ENCODE assay signal across 7 cellular contexts in genomic region chr1:9182784-9183257, GRCh38. TPM values are rescaled to one million over a fixed set of nuclear protein-coding genes. Genes with fewer than 3 reads are reported as not detected.
A peak's percentile ranks its signal among the peaks of the same experiment; 100 is the strongest.
DNase-seq lines count a peak whose midpoint lies in the region; ATAC-seq and TF ChIP-seq lines count a peak whose summit lies in the region.

No MANE protein-coding gene starts in this region.

- H3K9me3 ChIP-seq in skeletal muscle satellite cell (replicated peaks; ENCODE audit: low read length) = no peaks in the 10 kb centered on the region

- TF ChIP-seq CTCF in GM20000 (IDR thresholded peaks at IDR 0.05; ENCODE audit: extremely low read depth, missing control alignments) (no peak), WTC11 (IDR thresholded peaks at IDR 0.05) (no peak)

- no peak overlapping the region for H3K27ac Mint-ChIP-seq in WTC11

- intact Hi-C loops in left ventricle myocardium superior (cut with micrococcal nuclease) = no loop called here

- peak overlapping the region; percentile 71 for H3K4me3 ChIP-seq in skeletal muscle satellite cell (ENCODE audit: low read length)

- no peaks in the 10 kb centered on the region for H3K9me3 Mint-ChIP-seq in WTC11

- H3K27me3 Mint-ChIP-seq in WTC11 (ENCODE audit: low read depth) = peaks cover 14% of the 10 kb centered on the region

- H3K4me2 ChIP-seq in skeletal muscle satellite cell (ENCODE audit: low read length) = peak overlapping the region; percentile 81

- 0 out of 2 replicates have a peak, but pooled peaks have one; percentile 6 for ATAC-seq in WTC11
- ATAC-seq in left ventricle myocardium superior = peak; percentile 51
- no peak for ATAC-seq in HG03025 (IDR thresholded peaks at IDR 0.05; ENCODE audit: low FRiP score, unreplicated experiment)

- peaks cover 25% of the 10 kb centered on the region for H3K36me3 Mint-ChIP-seq in WTC11

- H3K4me1 Mint-ChIP-seq in WTC11 = peaks cover 48% of the 10 kb centered on the region

- DNase-seq in GM20000 (ENCODE audit: low spot score) (peak; percentile 81), WTC11 (ENCODE audit: low spot score) (no peak), left ventricle myocardium superior (no peak), Kasumi-1 (lab: John Stamatoyannopoulos, UW) (no peak), NCI-H748 (lab: John Stamatoyannopoulos, UW; ENCODE audit: unreplicated experiment) (no peak)

- H3K4me3 Mint-ChIP-seq in WTC11 = peak overlapping the region; percentile 90

- CTCF ChIA-PET in WTC11 (lab: Charles Lee) = interaction anchor here (0.6 to 4.7 kb wide), 7 partner anchors 14 to 178 kb away, joined by 3 to 32 read pairs (median 4); no protein-coding TSS in a partner anchor

- H3K27me3 ChIP-seq in skeletal muscle satellite cell (ENCODE audit: control insufficient read depth, insufficient read depth, low read length) = no peaks in the 10 kb centered on the region

- H3K4me1 ChIP-seq in skeletal muscle satellite cell (ENCODE audit: control insufficient read depth, insufficient read depth, low read length) = peaks cover 19% of the 10 kb centered on the region

- peak overlapping the region; percentile 76 for H3K9ac ChIP-seq in skeletal muscle satellite cell (ENCODE audit: low read depth, low read length)

- POLR2A ChIA-PET in WTC11 (lab: Charles Lee) = interaction anchor here (1.2 kb wide), 1 partner anchor 19 kb away, joined by 4 read pairs; no protein-coding TSS in a partner anchor

- peaks cover 20% of the 10 kb centered on the region for H3K36me3 ChIP-seq in skeletal muscle satellite cell (ENCODE audit: insufficient read depth, low read length)

TF ChIP-seq in WTC11, 78 proteins besides CTCF, POLR2A, EP300 and RAD21:
- TF ChIP-seq SMAD3 (CRISPR knock-in tag; IDR thresholded peaks at IDR 0.05; ENCODE audit: borderline replicate concordance) (no peak), TEAD4 (CRISPR knock-in tag; IDR thresholded peaks at IDR 0.05) (no peak), RELA (CRISPR knock-in tag; IDR thresholded peaks at IDR 0.05; ENCODE audit: borderline replicate concordance) (0 out of 2 replicates have a peak, but pooled peaks have one; percentile 51), USF2 (CRISPR knock-in tag; IDR thresholded peaks at IDR 0.05) (no peak), ZSCAN18 (CRISPR knock-in tag; IDR thresholded peaks at IDR 0.05) (no peak), FOXK1 (CRISPR knock-in tag; IDR thresholded peaks at IDR 0.05) (0 out of 2 replicates have a peak, but pooled peaks have one; percentile 42), ZNF219 (CRISPR knock-in tag; IDR thresholded peaks at IDR 0.05; ENCODE audit: borderline replicate concordance) (peak; percentile 16; the same call in 1 of the 2 replicates), IRF1 (CRISPR knock-in tag; IDR thresholded peaks at IDR 0.05) (no peak), JUN (CRISPR knock-in tag; IDR thresholded peaks at IDR 0.05) (0 out of 2 replicates have a peak, but pooled peaks have one; percentile 24), PRDM15 (CRISPR knock-in tag; IDR thresholded peaks at IDR 0.05) (peak; percentile 28; the same call in 1 of the 2 replicates), NFATC4 (CRISPR knock-in tag; IDR thresholded peaks at IDR 0.05) (no peak), NR3C1 (CRISPR knock-in tag; conservative IDR thresholded peaks at IDR 0.05; ENCODE audit: low read depth) (no peak), SP1 (CRISPR knock-in tag; conservative IDR thresholded peaks at IDR 0.05) (peak; percentile 47)
- TF ChIP-seq, protein P1, sequence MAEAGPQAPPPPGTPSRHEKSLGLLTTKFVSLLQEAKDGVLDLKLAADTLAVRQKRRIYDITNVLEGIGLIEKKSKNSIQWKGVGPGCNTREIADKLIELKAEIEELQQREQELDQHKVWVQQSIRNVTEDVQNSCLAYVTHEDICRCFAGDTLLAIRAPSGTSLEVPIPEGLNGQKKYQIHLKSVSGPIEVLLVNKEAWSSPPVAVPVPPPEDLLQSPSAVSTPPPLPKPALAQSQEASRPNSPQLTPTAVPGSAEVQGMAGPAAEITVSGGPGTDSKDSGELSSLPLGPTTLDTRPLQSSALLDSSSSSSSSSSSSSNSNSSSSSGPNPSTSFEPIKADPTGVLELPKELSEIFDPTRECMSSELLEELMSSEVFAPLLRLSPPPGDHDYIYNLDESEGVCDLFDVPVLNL (CRISPR knock-in tag; IDR thresholded peaks at IDR 0.05; ENCODE audit: borderline replicate concordance, low read depth) = no peak
- TF ChIP-seq, protein P2, sequence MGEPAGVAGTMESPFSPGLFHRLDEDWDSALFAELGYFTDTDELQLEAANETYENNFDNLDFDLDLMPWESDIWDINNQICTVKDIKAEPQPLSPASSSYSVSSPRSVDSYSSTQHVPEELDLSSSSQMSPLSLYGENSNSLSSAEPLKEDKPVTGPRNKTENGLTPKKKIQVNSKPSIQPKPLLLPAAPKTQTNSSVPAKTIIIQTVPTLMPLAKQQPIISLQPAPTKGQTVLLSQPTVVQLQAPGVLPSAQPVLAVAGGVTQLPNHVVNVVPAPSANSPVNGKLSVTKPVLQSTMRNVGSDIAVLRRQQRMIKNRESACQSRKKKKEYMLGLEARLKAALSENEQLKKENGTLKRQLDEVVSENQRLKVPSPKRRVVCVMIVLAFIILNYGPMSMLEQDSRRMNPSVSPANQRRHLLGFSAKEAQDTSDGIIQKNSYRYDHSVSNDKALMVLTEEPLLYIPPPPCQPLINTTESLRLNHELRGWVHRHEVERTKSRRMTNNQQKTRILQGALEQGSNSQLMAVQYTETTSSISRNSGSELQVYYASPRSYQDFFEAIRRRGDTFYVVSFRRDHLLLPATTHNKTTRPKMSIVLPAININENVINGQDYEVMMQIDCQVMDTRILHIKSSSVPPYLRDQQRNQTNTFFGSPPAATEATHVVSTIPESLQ (CRISPR knock-in tag; IDR thresholded peaks at IDR 0.05) = no peak

RNA-seq across cellular contexts. Expression of gene H6PD, which starts 51.8 kb away (rescaled TPM):
- 7.4 to 7.9 TPM (median 7.8 TPM) in 3 replicates for total RNA-seq in WTC11 (2021)
- total RNA-seq in left ventricle myocardium superior = 20.3 TPM
- total RNA-seq in skeletal muscle satellite cell (2012; rRNA removed) = 27.3 and 27.4 TPM in 2 replicates

RNA-seq across cellular contexts. Expression of gene GPR157, which starts 53.9 kb away (rescaled TPM):
- total RNA-seq in WTC11 (2021) (3.4 to 9.6 TPM (median 6.0 TPM) in 3 replicates), left ventricle myocardium superior (42.2 TPM)
- 5.6 and 7.4 TPM in 2 replicates for total RNA-seq in skeletal muscle satellite cell (2012; rRNA removed)
